ENCODE assay signal across 21 cellular contexts in the genomic region with DNA sequence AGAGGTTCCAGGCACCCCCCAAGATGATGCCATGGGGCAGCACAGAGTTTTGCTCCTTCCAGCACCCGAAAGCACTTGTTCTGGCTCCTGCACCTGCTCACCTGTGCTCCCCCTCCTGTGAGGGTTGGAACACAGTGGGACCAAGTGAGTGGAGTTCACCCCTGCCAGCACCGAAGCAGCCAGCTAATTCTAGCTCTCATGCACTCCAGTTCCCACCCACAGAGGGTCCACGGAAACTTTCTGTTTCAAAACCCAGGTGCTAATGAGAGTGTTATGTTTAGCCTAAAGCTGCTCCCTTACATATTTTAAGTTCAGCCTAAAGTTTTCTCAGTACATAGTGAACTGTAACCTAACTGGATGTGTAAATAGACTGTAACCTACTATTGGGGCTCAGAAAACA.
DNase-seq lines count a peak whose midpoint lies in the region; ATAC-seq lines count a peak whose summit lies in the region.
"Had no signal": no experiment of that assay in that cellular context is flagged by ENCODE, and none has a peak within 500 bp of the region (broad histone marks: within the 10 kb centered on the region; RNA-seq: fewer than 3 reads in every experiment).

No MANE protein-coding gene starts in this region.

- H3K4me1 ChIP-seq in iPS-15b (ENCODE audit: control insufficient read depth, insufficient read depth, low read length) = peaks cover 16% of the 10 kb centered on the region

- peaks cover 4% of the 10 kb centered on the region for H3K9me3 ChIP-seq in iPS-15b (ENCODE audit: control insufficient read depth, insufficient read depth, low read length)
- H3K9me3 ChIP-seq: SK-N-SH had no signal

- DNase-seq in HUDEP-2 (lab: John Stamatoyannopoulos, UW; ENCODE audit: unreplicated experiment in 76 of 76) (no peak), NOMO-1 treated with dmso at 0.1 percent for 144 hours (lab: John Stamatoyannopoulos, UW; ENCODE audit: unreplicated experiment) (no peak), NK-92 (lab: John Stamatoyannopoulos, UW; ENCODE audit: unreplicated experiment) (no peak), activated gamma-delta T cell treated with Interleukin-2 at 50 U/mL for 16 hours (no peak)
- DNase-seq: ACHN; C1 segment of cervical spinal cord; CD8-positive, alpha-beta memory T cell; DMS53; EL; MV-4-11; NCI-H1694 treated with DMSO at 0.1 percent for 48 hours; NCI-H510A treated with DMSO at 0.1 percent for 48 hours; NCI-H774; PC-3; RPMI8226; SHP77 treated with DMSO at 0.1 percent for 48 hours; SK-N-SH had no signal

- H3K27me3 ChIP-seq in iPS-15b (ENCODE audit: control insufficient read depth, insufficient read depth, low read length) = peaks cover 93% of the 10 kb centered on the region

- ATAC-seq in GM19351 (IDR thresholded peaks at IDR 0.05; ENCODE audit: unreplicated experiment) = peak; percentile 77
- peak; percentile 57 for ATAC-seq in HG02852 (IDR thresholded peaks at IDR 0.05; ENCODE audit: unreplicated experiment)
- ATAC-seq: K562, PC-3 had no signal

- no peak overlapping the region for H3K9ac ChIP-seq in iPS-15b (ENCODE audit: low read depth, low read length)
- H3K9ac ChIP-seq: SK-N-SH had no signal

- peak overlapping the region; percentile 11 for H3K4me3 ChIP-seq in iPS-15b (ENCODE audit: low read depth, low read length)
- H3K4me3 ChIP-seq: K562 had no signal

- no peaks in the 10 kb centered on the region for H3K36me3 ChIP-seq in iPS-15b (ENCODE audit: control insufficient read depth, insufficient read depth, low read length)
